In the genomic region with DNA sequence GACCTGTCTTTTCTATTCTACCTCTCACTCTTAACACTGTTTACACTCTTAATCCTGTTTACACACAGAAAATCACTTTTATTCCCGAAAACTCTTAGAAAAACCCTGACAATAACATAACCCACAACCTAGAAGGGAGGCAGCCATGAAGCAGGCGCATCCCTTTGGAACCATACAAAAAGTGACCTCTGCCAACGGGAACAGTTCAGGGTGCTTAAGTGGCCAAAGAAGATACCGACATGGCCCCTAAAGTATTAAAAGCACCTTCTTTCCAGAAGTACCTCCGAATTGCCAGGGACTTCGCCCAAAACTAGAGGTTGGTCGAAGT, we compare ENCODE assay signal across 8 cellular contexts. TPM values are rescaled to one million over a fixed set of nuclear protein-coding genes. Genes with fewer than 3 reads are reported as not detected.
DNase-seq lines count a peak whose midpoint lies in the region; ATAC-seq, FAIRE-seq and TF ChIP-seq lines count a peak whose summit lies in the region.

No MANE protein-coding gene starts in this region.

- H3K4me3 ChIP-seq in esophagus muscularis mucosa (peak overlapping the region; percentile 72 to 89 (median 79)), pancreas (peak overlapping the region; percentile 57 to 81 (median 60))

- H3K27ac ChIP-seq in esophagus muscularis mucosa (replicated peaks in 1 of 4): peak overlapping the region; percentile 84 to 93 (median 88)
- H3K27ac ChIP-seq in pancreas: peak overlapping the region; percentile 70 to 88 (median 84)

- no peak for TF ChIP-seq POLR2A in esophagus muscularis mucosa (IDR thresholded peaks at IDR 0.05; ENCODE audit: low read depth)

- H3K9me3 ChIP-seq in esophagus muscularis mucosa: no peaks in the 10 kb centered on the region
- H3K9me3 ChIP-seq in pancreas: no peaks in the 10 kb centered on the region

- H3K4me1 ChIP-seq in esophagus muscularis mucosa (peaks cover 19 to 45% (median 41%) of the 10 kb centered on the region in 4 donors), pancreas (peaks cover 10 to 27% (median 15%) of the 10 kb centered on the region in 3 donors)

- 0% methylated on average over 7 of the region's 7 CpGs for WGBS in esophagus muscularis mucosa
- WGBS in pancreas, 2 donors: 0 to 1% methylated on average over 7 of the region's 7 CpGs

- TF ChIP-seq CTCF in esophagus muscularis mucosa (IDR thresholded peaks at IDR 0.05) (no peak), pancreas (IDR thresholded peaks at IDR 0.05) (no peak)

- H3K36me3 ChIP-seq in esophagus muscularis mucosa: peaks cover 0 to 19% (median 8%) of the 10 kb centered on the region in 4 donors
- H3K36me3 ChIP-seq in pancreas: peaks cover 0 to 4% (median 0%) of the 10 kb centered on the region in 3 donors

- TF ChIP-seq EP300 in esophagus muscularis mucosa (IDR thresholded peaks at IDR 0.05): no peak

- H3K27me3 ChIP-seq in esophagus muscularis mucosa: peaks cover 0 to 4% (median 0%) of the 10 kb centered on the region in 4 donors
- no peaks in the 10 kb centered on the region for H3K27me3 ChIP-seq in pancreas

- intact Hi-C loops in esophagus muscularis mucosa (cut with DNase I): no loop called here
- intact Hi-C loops in pancreas (cut with DNase I): no loop called here

- peak; percentile 7 for DNase-seq in RPMI8226
- DNase-seq in esophagus muscularis mucosa (ENCODE audit: extremely low spot score): no peak
- no peak for DNase-seq in pancreas
- no peak for DNase-seq in NCI-H226
- DNase-seq in Kasumi-1 (lab: John Stamatoyannopoulos, UW): no peak
- no peak for DNase-seq in NOMO-1 treated with dmso at 0.1 percent for 144 hours (lab: John Stamatoyannopoulos, UW; ENCODE audit: unreplicated experiment)

- ATAC-seq in GM18519 (IDR thresholded peaks at IDR 0.05; ENCODE audit: low FRiP score, unreplicated experiment) (peak; percentile 1), HG02588 (IDR thresholded peaks at IDR 0.05; ENCODE audit: unreplicated experiment) (peak; percentile 8), pancreas (peak; percentile 22 to 51 (median 36))

- no peak for FAIRE-seq in pancreas (lab: Jason Lieb, UNC)

RNA-seq across cellular contexts. Expression of a gene that starts 0.5 kb away (rescaled TPM):
- total RNA-seq in esophagus muscularis mucosa (10 to 100 TPM; 18.3 to 23.7 (median 21.5) TPM), pancreas (10 to 100 TPM in 4 of 6 donors, 1 to 10 TPM in 2; 7.2 to 13.5 (median 11.5) TPM)
- polyA plus RNA-seq in pancreas: 10 to 100 TPM in 1 of 2 donors, 1 to 10 TPM in 1; 5.5 to 11.6 TPM

RNA-seq across cellular contexts. Expression of a gene that starts 0.6 kb away (rescaled TPM):
- total RNA-seq in esophagus muscularis mucosa (1 to 10 TPM; 2.9 to 5.6 (median 4.7) TPM), pancreas (1 to 10 TPM in 4 of 6 donors, under 1 TPM in 2; 0.88 to 2.7 (median 1.2) TPM)
- polyA plus RNA-seq in pancreas: 1 to 10 TPM; 1.4 to 3.1 TPM

RNA-seq across cellular contexts. Expression of a gene that starts 37.2 kb away (rescaled TPM):
- total RNA-seq in esophagus muscularis mucosa (not detected), pancreas (not detected)
- polyA plus RNA-seq in pancreas: under 1 TPM in 1 of 2 donors, not detected in 1; 0.09 TPM
